Comparison of ENCODE assay signal across 16 cellular contexts in genomic region chr5:43570487-43571158, GRCh38. TPM values are rescaled to one million over a fixed set of nuclear protein-coding genes. Genes with fewer than 3 reads are reported as not detected.
A peak's percentile ranks its signal among the peaks of the same experiment; 100 is the strongest.
DNase-seq lines count a peak whose midpoint lies in the region; ATAC-seq and TF ChIP-seq lines count a peak whose summit lies in the region.
"Had no signal": no experiment of that assay in that cellular context is flagged by ENCODE, and none has a peak within 500 bp of the region (broad histone marks: within the 10 kb centered on the region; RNA-seq: fewer than 3 reads in every experiment).

No MANE protein-coding gene starts in this region.

- H3K9me3 Mint-ChIP-seq in neural progenitor cell: no peaks in the 10 kb centered on the region

- H3K9me3 ChIP-seq in cardiac muscle cell (ENCODE audit: low read depth): no peaks in the 10 kb centered on the region
- H3K9me3 ChIP-seq in muscle layer of duodenum (ENCODE audit: control insufficient read depth in 1 of 2, low read length in 2 of 2): no peaks in the 10 kb centered on the region
- H3K9me3 ChIP-seq in upper lobe of right lung: no peaks in the 10 kb centered on the region
- no peaks in the 10 kb centered on the region for H3K9me3 ChIP-seq in neural progenitor cell (ENCODE audit: low read depth)

- DNase-seq in cardiac muscle cell (ENCODE audit: low read depth in 1 of 2, low spot score in 1 of 2) (no peak), left cardiac atrium (no peak), coronary artery (ENCODE audit: low spot score) (no peak), upper lobe of right lung (no peak), pons (ENCODE audit: low spot score) (no peak), neural progenitor cell (ENCODE audit: low spot score) (no peak), islet precursor cell (no peak)
- DNase-seq: EL, Karpas-422, MM.1S, NCI-H1105 treated with DMSO at 0.1 percent for 48 hours, NCI-H187 treated with DMSO at 0.1 percent for 48 hours, NCI-H82 had no signal

- ATAC-seq in left cardiac atrium (no peak), upper lobe of right lung (no peak)
- ATAC-seq: Panc1 had no signal

- no peaks in the 10 kb centered on the region for H3F3A ChIP-seq in neural progenitor cell (ENCODE audit: low read depth)

- no peak overlapping the region for H3K4me2 ChIP-seq in neural progenitor cell

- no peak overlapping the region for H3K4me3 ChIP-seq in cardiac muscle cell
- peak overlapping the region; percentile 48 for H3K4me3 ChIP-seq in coronary artery
- peak overlapping the region in 1 of 2 donors; percentile 32 for H3K4me3 ChIP-seq in muscle layer of duodenum (ENCODE audit: low read depth in 1 of 2, low read length in 2 of 2)
- H3K4me3 ChIP-seq in upper lobe of right lung: peak overlapping the region; percentile 6
- H3K4me3 ChIP-seq in neural progenitor cell: no peak overlapping the region

- H3K36me3 ChIP-seq in cardiac muscle cell: no peaks in the 10 kb centered on the region
- H3K36me3 ChIP-seq in muscle layer of duodenum (ENCODE audit: control insufficient read depth in 1 of 2, insufficient read depth in 2 of 2, low read length in 2 of 2): no peaks in the 10 kb centered on the region
- H3K36me3 ChIP-seq in upper lobe of right lung: no peaks in the 10 kb centered on the region
- H3K36me3 ChIP-seq in neural progenitor cell: no peaks in the 10 kb centered on the region

- no peaks in the 10 kb centered on the region for H3K4me1 Mint-ChIP-seq in neural progenitor cell

- peaks cover 8% of the 10 kb centered on the region for H3K36me3 Mint-ChIP-seq in neural progenitor cell

- no peaks in the 10 kb centered on the region for H4K20me1 ChIP-seq in neural progenitor cell (ENCODE audit: low read depth)

- H3K27me3 ChIP-seq in cardiac muscle cell (no peaks in the 10 kb centered on the region), muscle layer of duodenum (ENCODE audit: low read depth, low read length) (no peaks in the 10 kb centered on the region), upper lobe of right lung (no peaks in the 10 kb centered on the region), neural progenitor cell (no peaks in the 10 kb centered on the region)

- no peak overlapping the region for H3K27ac Mint-ChIP-seq in neural progenitor cell

- peaks cover 43% of the 10 kb centered on the region for H3K4me1 ChIP-seq in cardiac muscle cell (ENCODE audit: low read depth)
- peaks cover 0 to 4% of the 10 kb centered on the region in 2 donors for H3K4me1 ChIP-seq in muscle layer of duodenum (ENCODE audit: control insufficient read depth in 1 of 2, insufficient read depth in 2 of 2, low read length in 2 of 2)
- peaks cover 8% of the 10 kb centered on the region for H3K4me1 ChIP-seq in upper lobe of right lung
- H3K4me1 ChIP-seq in neural progenitor cell: no peaks in the 10 kb centered on the region

- TF ChIP-seq CTCF in cardiac muscle cell (IDR thresholded peaks at IDR 0.05; ENCODE audit: low read depth, low read length) (no peak), coronary artery (IDR thresholded peaks at IDR 0.05) (no peak), upper lobe of right lung (IDR thresholded peaks at IDR 0.05) (no peak), neural progenitor cell (IDR thresholded peaks at IDR 0.05) (no peak)

- no peak overlapping the region for H3K9ac ChIP-seq in neural progenitor cell

- no peaks in the 10 kb centered on the region for H3K79me2 ChIP-seq in neural progenitor cell (ENCODE audit: low read depth)

- H3K27ac ChIP-seq in cardiac muscle cell (peak overlapping the region; percentile 97), coronary artery (peak overlapping the region; percentile 52 to 59), muscle layer of duodenum (ENCODE audit: low read length) (peak overlapping the region; percentile 64), upper lobe of right lung (no peak overlapping the region), neural progenitor cell (no peak overlapping the region)
- H3K27ac ChIP-seq: C4-2B had no signal

- H2AFZ ChIP-seq in neural progenitor cell (replicated peaks): no peak overlapping the region

- intact Hi-C loops in left cardiac atrium (cut with DNase I): no loop called here
- intact Hi-C loops in upper lobe of right lung (cut with DNase I): no loop called here

- peaks cover 2% of the 10 kb centered on the region for H3K27me3 Mint-ChIP-seq in neural progenitor cell (ENCODE audit: insufficient read depth, low read depth)

- H3K4me3 Mint-ChIP-seq in neural progenitor cell: no peak overlapping the region

RNA-seq across cellular contexts. Expression of gene PAIP1, which starts 13.7 kb away (rescaled TPM):
- 140 and 151 TPM in 2 replicates for total RNA-seq in cardiac muscle cell
- polyA plus RNA-seq in cardiac muscle cell: 298 and 341 TPM in 2 replicates
- total RNA-seq in left cardiac atrium: 10 to 100 TPM; 80.6 to 91.8 TPM
- total RNA-seq in upper lobe of right lung: 82.3 TPM
- total RNA-seq in neural progenitor cell (ENCODE audit: low replicate concordance): 151 and 213 TPM in 2 replicates

RNA-seq across cellular contexts. Expression of gene NNT, which starts 32.4 kb away (rescaled TPM):
- total RNA-seq in cardiac muscle cell (97.6 and 123 TPM in 2 replicates), left cardiac atrium (100 to 1,000 TPM; 323 to 422 TPM), upper lobe of right lung (67.7 TPM), neural progenitor cell (ENCODE audit: low replicate concordance) (24.3 and 56.3 TPM in 2 replicates)
- polyA plus RNA-seq in cardiac muscle cell: 103 and 142 TPM in 2 replicates

RNA-seq across cellular contexts. Expression of gene C5orf34, which starts 55.7 kb away (rescaled TPM):
- total RNA-seq in cardiac muscle cell (1.0 and 3.7 TPM in 2 replicates), left cardiac atrium (under 1 TPM; 0.35 to 0.44 TPM), upper lobe of right lung (2.6 TPM), neural progenitor cell (ENCODE audit: low replicate concordance) (17.2 TPM in 2 replicates)
- 5.2 and 9.7 TPM in 2 replicates for polyA plus RNA-seq in cardiac muscle cell

Comparison
In these comparisons a context has a peak if more than half of its experiments do, and no peak if none do; other contexts are left out.
1. H3K27ac ChIP-seq: peak in cardiac muscle cell (single experiment), coronary artery (2 of 2) and muscle layer of duodenum (single experiment); none in upper lobe of right lung (single experiment) and neural progenitor cell (single experiment).
2. H3K4me3 ChIP-seq: peak in coronary artery (single experiment) and upper lobe of right lung (single experiment); none in cardiac muscle cell (single experiment) and neural progenitor cell (single experiment).